In genomic region chr2:221704442-221704841, GRCh38 we compare ENCODE assay signal across 1 cellular context.
TF ChIP-seq lines count a peak whose summit lies in the region.

No MANE protein-coding gene starts in this region.

TF ChIP-seq in WTC11, 78 proteins besides CTCF, POLR2A, EP300 and RAD21 (continued from another document):
- TF ChIP-seq FOXP4 (CRISPR knock-in tag; IDR thresholded peaks at IDR 0.05) = no peak
- TF ChIP-seq USF2 (CRISPR knock-in tag; IDR thresholded peaks at IDR 0.05) = no peak
- TF ChIP-seq ATF3 (CRISPR knock-in tag; conservative IDR thresholded peaks at IDR 0.05) = no peak
- no peak for TF ChIP-seq TEAD1 (CRISPR knock-in tag; IDR thresholded peaks at IDR 0.05)
- TF ChIP-seq TP53 (CRISPR knock-in tag; IDR thresholded peaks at IDR 0.05) = no peak
- TF ChIP-seq FOXP1 (CRISPR knock-in tag; IDR thresholded peaks at IDR 0.05; ENCODE audit: borderline replicate concordance) = no peak
- no peak for TF ChIP-seq SMAD4 (CRISPR knock-in tag; IDR thresholded peaks at IDR 0.05)
- TF ChIP-seq E2F4 (CRISPR knock-in tag; IDR thresholded peaks at IDR 0.05; ENCODE audit: borderline replicate concordance, low read depth) = no peak
